ENCODE assay signal across 12 cellular contexts in the genomic region with DNA sequence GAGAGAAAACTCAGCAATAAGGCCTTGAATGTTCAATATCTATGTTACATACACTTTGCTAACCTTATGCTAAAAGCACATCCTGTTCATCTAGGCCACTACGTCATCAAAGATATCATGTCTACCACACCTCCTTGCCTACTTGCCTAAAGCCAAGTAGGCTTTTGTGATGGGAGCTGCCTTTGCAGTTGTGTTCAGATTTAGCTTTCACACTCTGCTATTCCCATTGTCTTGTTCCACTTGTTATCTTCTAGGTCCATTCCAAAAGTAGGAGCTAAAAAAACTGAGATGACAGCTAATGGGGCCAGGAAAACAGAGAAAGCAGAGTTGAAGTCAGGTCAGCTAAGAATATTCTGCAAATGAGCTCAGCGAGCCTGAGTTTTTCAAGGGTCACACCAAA.
DNase-seq lines count a peak whose midpoint lies in the region; ATAC-seq and TF ChIP-seq lines count a peak whose summit lies in the region.
"Had no signal": no experiment of that assay in that cellular context is flagged by ENCODE, and none has a peak within 500 bp of the region (broad histone marks: within the 10 kb centered on the region; RNA-seq: fewer than 3 reads in every experiment).

No MANE protein-coding gene starts in this region.

- peak overlapping the region; percentile 42; the same call in 1 of the 2 replicates for H4K5ac ChIP-seq in IMR-90 (ENCODE audit: low read depth, low read length)
- no peak overlapping the region for H4K5ac ChIP-seq in mesendoderm (ENCODE audit: low read length)

- no TSS peak for BruUV-seq in IMR-90 (replicated peaks; lab: Mats Ljungman, UMichigan)

- no peak overlapping the region for H2AFZ ChIP-seq in IMR-90 (replicated peaks; ENCODE audit: low read length, poor library complexity)

- WGBS in IMR-90 (ENCODE audit: extremely low coverage in 2 of 2, insufficient read length in 1 of 2), 2 experiments: no CpG with 5 or more reads among the region's 2 CpGs
- WGBS in mesendoderm (ENCODE audit: extremely low coverage, insufficient coverage, low lambda C conversion rate): no CpG with 5 or more reads among the region's 2 CpGs

- peak overlapping the region; percentile 15; the same call in 1 of the 2 replicates for H3K23ac ChIP-seq in IMR-90 (ENCODE audit: low read depth, low read length)
- H3K23ac ChIP-seq in mesendoderm (ENCODE audit: low read length): no peak overlapping the region

- H3K14ac ChIP-seq in IMR-90 (replicated peaks; ENCODE audit: low read depth, low read length): peak overlapping the region; percentile 48

- no peak for TF ChIP-seq POLR2A in IMR-90 (IDR thresholded peaks at IDR 0.05; ENCODE audit: low read depth, low read length)

- H3K4me2 ChIP-seq in IMR-90 (ENCODE audit: low read depth, low read length) (no peak overlapping the region), mesendoderm (ENCODE audit: low read length) (no peak overlapping the region)

- TF ChIP-seq CTCF in IMR-90 (conservative IDR thresholded peaks at IDR 0.05; ENCODE audit: low read depth, low read length): no peak
- no peak for TF ChIP-seq CTCF in fibroblast of the aortic adventitia (IDR thresholded peaks at IDR 0.05; ENCODE audit: insufficient read depth, low read length)
- TF ChIP-seq CTCF in left ventricle myocardium inferior (IDR thresholded peaks at IDR 0.05; ENCODE audit: borderline replicate concordance): no peak

- H3K27ac ChIP-seq in IMR-90 (ENCODE audit: insufficient read depth, low read length) (no peak overlapping the region), left ventricle myocardium inferior (replicated peaks) (peak overlapping the region; percentile 71), mesendoderm (ENCODE audit: low read depth, low read length) (no peak overlapping the region)
- H3K27ac ChIP-seq: BLaER1 treated with 17β-estradiol and CSF1 and Interleukin-3, amounts not matched to agents 10 nM and 100 nM had no signal

- peak overlapping the region; percentile 85; the same call in 1 of the 3 replicates for H2BK15ac ChIP-seq in IMR-90 (ENCODE audit: low read depth, low read length)
- no peak overlapping the region for H2BK15ac ChIP-seq in mesendoderm (replicated peaks; ENCODE audit: low read depth)

- peak overlapping the region; percentile 26; the same call in 1 of the 2 replicates for H3K4ac ChIP-seq in IMR-90 (ENCODE audit: low read depth, low read length)
- H3K4ac ChIP-seq in mesendoderm (ENCODE audit: low read depth, low read length): no peak overlapping the region

- ATAC-seq in IMR-90 (ENCODE audit: low read depth): no peak
- no peak for ATAC-seq in GM19324 (IDR thresholded peaks at IDR 0.05; ENCODE audit: low FRiP score, unreplicated experiment)
- ATAC-seq: HCT116 had no signal

- DNase-seq in IMR-90 (no peak), fibroblast of the aortic adventitia (ENCODE audit: low read depth) (peak; percentile 19), left ventricle myocardium inferior (no peak), mesendoderm (peak; percentile 14), NCI-H1694 treated with DMSO at 0.1 percent for 48 hours (lab: John Stamatoyannopoulos, UW) (no peak), putamen (ENCODE audit: low spot score) (no peak), mucosa of gallbladder (ENCODE audit: low spot score) (no peak)
- DNase-seq: ACHN; CD4-positive, CD25-positive, alpha-beta regulatory T cell had no signal

- H3K56ac ChIP-seq in IMR-90 (ENCODE audit: extremely low read depth, insufficient read depth, low read length) (no peak overlapping the region), mesendoderm (ENCODE audit: low read length) (no peak overlapping the region)

- H3K4me1 ChIP-seq in IMR-90 (ENCODE audit: control insufficient read depth, insufficient read depth, low read length) (no peaks in the 10 kb centered on the region; the same call in 1 of the 2 replicates), left ventricle myocardium inferior (peaks cover 42% of the 10 kb centered on the region), mesendoderm (ENCODE audit: control insufficient read depth, low read depth, low read length) (no peaks in the 10 kb centered on the region)

- H3K36me3 ChIP-seq in IMR-90 (ENCODE audit: control insufficient read depth, insufficient read depth, low read length) (no peaks in the 10 kb centered on the region), left ventricle myocardium inferior (no peaks in the 10 kb centered on the region), mesendoderm (ENCODE audit: control insufficient read depth, insufficient read depth, low read length) (no peaks in the 10 kb centered on the region)
- H3K36me3 ChIP-seq: BLaER1 treated with 17β-estradiol and CSF1 and Interleukin-3, amounts not matched to agents 10 nM and 100 nM had no signal

- H3K4me3 ChIP-seq in IMR-90 (ENCODE audit: insufficient read depth, low read depth, low read length) (no peak overlapping the region), fibroblast of the aortic adventitia (ENCODE audit: low read depth, low read length) (no peak overlapping the region), left ventricle myocardium inferior (no peak overlapping the region), mesendoderm (ENCODE audit: low read length) (no peak overlapping the region)
- H3K4me3 ChIP-seq: BLaER1 treated with 17β-estradiol and CSF1 and Interleukin-3, amounts not matched to agents 10 nM and 100 nM had no signal

- POLR2A ChIA-PET in IMR-90 (lab: Charles Lee; ENCODE audit: unreplicated experiment): no interaction called here

- H3K9me3 ChIP-seq in IMR-90 (ENCODE audit: control insufficient read depth, insufficient read depth, low read length) (no peaks in the 10 kb centered on the region), left ventricle myocardium inferior (replicated peaks) (no peaks in the 10 kb centered on the region)
- H3K9me3 ChIP-seq: BLaER1 treated with 17β-estradiol and CSF1 and Interleukin-3, amounts not matched to agents 10 nM and 100 nM had no signal

- H3K9me1 ChIP-seq in IMR-90 (ENCODE audit: insufficient read depth, low read length): no peaks in the 10 kb centered on the region

- intact Hi-C loops in IMR-90 (cut with micrococcal nuclease) (no loop called here), left ventricle myocardium inferior (cut with micrococcal nuclease) (no loop called here)

- H2BK20ac ChIP-seq in IMR-90 (ENCODE audit: low read depth, low read length): peak overlapping the region; percentile 31

- TF ChIP-seq RAD21 in IMR-90 (IDR thresholded peaks at IDR 0.05; ENCODE audit: low read length): no peak

- no peaks in the 10 kb centered on the region for H3K79me2 ChIP-seq in mesendoderm (ENCODE audit: control insufficient read depth, insufficient read depth, low read length)

- H2BK5ac ChIP-seq in IMR-90 (ENCODE audit: low read depth, low read length, poor library complexity, severe bottlenecking) (no peak overlapping the region), mesendoderm (ENCODE audit: low read length) (no peak overlapping the region)

- CTCF ChIA-PET in IMR-90 (lab: Yijun Ruan, JAX): no interaction called here

- H4K8ac ChIP-seq in IMR-90 (ENCODE audit: low read depth in 2 of 2, low read length in 2 of 2) (peak overlapping the region in 1 of 2 experiments; percentile 50; a peak in 1 of 4 replicates), mesendoderm (ENCODE audit: low read depth, low read length) (no peak overlapping the region)

- dilution Hi-C loops in IMR-90 (cut with HindIII; ENCODE audit: low sequenced_read_pairs, unreplicated experiment): no loop called here

- H2BK120ac ChIP-seq in IMR-90 (ENCODE audit: low read depth, low read length) (peak overlapping the region; percentile 42), mesendoderm (ENCODE audit: low read depth, low read length) (no peak overlapping the region)

- H2AK5ac ChIP-seq in IMR-90 (ENCODE audit: low read depth, low read length): peak overlapping the region; percentile 63; the same call in 1 of the 2 replicates
- H2AK5ac ChIP-seq in mesendoderm (ENCODE audit: low read length): no peak overlapping the region

- in situ Hi-C loops in IMR-90 (cut with MboI; ENCODE audit: low sequenced_read_pairs): no loop called here

- H4K20me1 ChIP-seq in IMR-90 (ENCODE audit: insufficient read depth, low read length): no peaks in the 10 kb centered on the region
- H4K20me1 ChIP-seq: BLaER1 treated with 17β-estradiol and CSF1 and Interleukin-3, amounts not matched to agents 10 nM and 100 nM had no signal

- H3K27me3 ChIP-seq in IMR-90 (ENCODE audit: control insufficient read depth, insufficient read depth, low read length): no peaks in the 10 kb centered on the region
- no peaks in the 10 kb centered on the region for H3K27me3 ChIP-seq in left ventricle myocardium inferior (ENCODE audit: low read depth)
- H3K27me3 ChIP-seq in mesendoderm (ENCODE audit: insufficient read depth, low read length, poor library complexity): no peaks in the 10 kb centered on the region
- H3K27me3 ChIP-seq: BLaER1 treated with 17β-estradiol and CSF1 and Interleukin-3, amounts not matched to agents 10 nM and 100 nM had no signal

- no peak overlapping the region for H4K91ac ChIP-seq in IMR-90 (ENCODE audit: insufficient read depth, low read depth, low read length)

- H3K9ac ChIP-seq in IMR-90 (ENCODE audit: low read depth, low read length) (no peak overlapping the region), mesendoderm (ENCODE audit: low read length) (no peak overlapping the region)
- H3K9ac ChIP-seq: BLaER1 treated with 17β-estradiol and CSF1 and Interleukin-3, amounts not matched to agents 10 nM and 100 nM had no signal

- no peak overlapping the region for H2AK9ac ChIP-seq in IMR-90 (replicated peaks; ENCODE audit: low read depth, low read length, poor library complexity)

- H3K18ac ChIP-seq in IMR-90 (ENCODE audit: low read depth, low read length): no peak overlapping the region; the same call in 1 of the 2 replicates
- H3K18ac ChIP-seq in mesendoderm (ENCODE audit: low read length): no peak overlapping the region

- H3K79me1 ChIP-seq in IMR-90 (ENCODE audit: low read depth in 1 of 2, low read length in 2 of 2) (no peaks in the 10 kb centered on the region), mesendoderm (ENCODE audit: low read length) (no peaks in the 10 kb centered on the region)

TF ChIP-seq in IMR-90, 13 proteins besides CTCF, POLR2A, EP300 and RAD21:
- TF ChIP-seq MAFK (IDR thresholded peaks at IDR 0.05; ENCODE audit: low read depth, low read length): no peak

Comparison
In these comparisons a context has a peak if more than half of its experiments do, and no peak if none do; other contexts are left out.
1. DNase-seq: peak in fibroblast of the aortic adventitia (single experiment) and mesendoderm (single experiment); none in IMR-90 (single experiment), left ventricle myocardium inferior (single experiment), NCI-H1694 treated with DMSO at 0.1 percent for 48 hours (single experiment), putamen (single experiment) and mucosa of gallbladder (single experiment).